ENCODE assay signal across 4 cellular contexts in genomic region chr3:174791161-174791560, GRCh38.
"Had no signal": no experiment of that assay in that cellular context is flagged by ENCODE, and none has a peak within 500 bp of the region (broad histone marks: within the 10 kb centered on the region; RNA-seq: fewer than 3 reads in every experiment).

No MANE protein-coding gene starts in this region.

- H2AFZ ChIP-seq: GM23338 had no signal

- H3K4me3 ChIP-seq: GM23338 had no signal

- DNase-seq: H9, HFFc6 had no signal

- H3K27ac ChIP-seq: HL-60 had no signal

- H3K4me2 ChIP-seq: GM23338 had no signal
